In the genomic region with DNA sequence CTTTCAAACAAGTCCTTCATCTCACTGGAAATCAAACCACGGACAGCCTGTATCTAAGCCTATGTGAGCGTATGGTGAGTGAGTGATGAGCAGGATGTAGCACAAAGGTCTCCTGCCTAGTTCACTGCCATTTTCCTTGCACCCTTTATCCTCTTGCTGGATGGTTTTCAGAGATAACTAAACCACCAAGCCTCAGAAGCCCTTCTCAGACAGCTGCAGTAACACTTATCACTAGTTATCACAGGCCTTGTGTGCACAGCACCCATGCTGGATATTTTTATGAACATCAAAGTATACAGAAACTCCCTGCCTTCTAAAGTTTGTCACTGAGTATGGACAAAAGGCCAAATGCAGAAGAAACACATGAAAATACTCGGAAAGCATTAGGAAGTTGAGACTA, we compare ENCODE assay signal across 1 cellular context.
TF ChIP-seq lines count a peak whose summit lies in the region.

No MANE protein-coding gene starts in this region.

TF ChIP-seq in K562, 482 proteins besides CTCF, POLR2A, EP300 and RAD21 (continued from another document and continues in another):
- TF ChIP-seq, protein P1, sequence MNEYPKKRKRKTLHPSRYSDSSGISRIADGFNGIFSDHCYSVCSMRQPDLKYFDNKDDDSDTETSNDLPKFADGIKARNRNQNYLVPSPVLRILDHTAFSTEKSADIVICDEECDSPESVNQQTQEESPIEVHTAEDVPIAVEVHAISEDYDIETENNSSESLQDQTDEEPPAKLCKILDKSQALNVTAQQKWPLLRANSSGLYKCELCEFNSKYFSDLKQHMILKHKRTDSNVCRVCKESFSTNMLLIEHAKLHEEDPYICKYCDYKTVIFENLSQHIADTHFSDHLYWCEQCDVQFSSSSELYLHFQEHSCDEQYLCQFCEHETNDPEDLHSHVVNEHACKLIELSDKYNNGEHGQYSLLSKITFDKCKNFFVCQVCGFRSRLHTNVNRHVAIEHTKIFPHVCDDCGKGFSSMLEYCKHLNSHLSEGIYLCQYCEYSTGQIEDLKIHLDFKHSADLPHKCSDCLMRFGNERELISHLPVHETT (CRISPR knock-in tag; conservative IDR thresholded peaks at IDR 0.05 in 1 of 2, IDR thresholded peaks at IDR 0.05 in 1 of 2) = 0 out of 4 replicates have a peak, but pooled peaks of 1 of the 2 experiments have one; percentile 29
- TF ChIP-seq ZNF311 (CRISPR knock-in tag; IDR thresholded peaks at IDR 0.05) = peak; percentile 81
- TF ChIP-seq, protein P2, sequence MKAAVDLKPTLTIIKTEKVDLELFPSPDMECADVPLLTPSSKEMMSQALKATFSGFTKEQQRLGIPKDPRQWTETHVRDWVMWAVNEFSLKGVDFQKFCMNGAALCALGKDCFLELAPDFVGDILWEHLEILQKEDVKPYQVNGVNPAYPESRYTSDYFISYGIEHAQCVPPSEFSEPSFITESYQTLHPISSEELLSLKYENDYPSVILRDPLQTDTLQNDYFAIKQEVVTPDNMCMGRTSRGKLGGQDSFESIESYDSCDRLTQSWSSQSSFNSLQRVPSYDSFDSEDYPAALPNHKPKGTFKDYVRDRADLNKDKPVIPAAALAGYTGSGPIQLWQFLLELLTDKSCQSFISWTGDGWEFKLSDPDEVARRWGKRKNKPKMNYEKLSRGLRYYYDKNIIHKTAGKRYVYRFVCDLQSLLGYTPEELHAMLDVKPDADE (conservative IDR thresholded peaks at IDR 0.05; ENCODE audit: control insufficient read depth, low read depth, low read length) = no peak
- TF ChIP-seq, protein P3, sequence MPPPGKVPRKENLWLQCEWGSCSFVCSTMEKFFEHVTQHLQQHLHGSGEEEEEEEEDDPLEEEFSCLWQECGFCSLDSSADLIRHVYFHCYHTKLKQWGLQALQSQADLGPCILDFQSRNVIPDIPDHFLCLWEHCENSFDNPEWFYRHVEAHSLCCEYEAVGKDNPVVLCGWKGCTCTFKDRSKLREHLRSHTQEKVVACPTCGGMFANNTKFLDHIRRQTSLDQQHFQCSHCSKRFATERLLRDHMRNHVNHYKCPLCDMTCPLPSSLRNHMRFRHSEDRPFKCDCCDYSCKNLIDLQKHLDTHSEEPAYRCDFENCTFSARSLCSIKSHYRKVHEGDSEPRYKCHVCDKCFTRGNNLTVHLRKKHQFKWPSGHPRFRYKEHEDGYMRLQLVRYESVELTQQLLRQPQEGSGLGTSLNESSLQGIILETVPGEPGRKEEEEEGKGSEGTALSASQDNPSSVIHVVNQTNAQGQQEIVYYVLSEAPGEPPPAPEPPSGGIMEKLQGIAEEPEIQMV (tag; conservative IDR thresholded peaks at IDR 0.05; ENCODE audit: low read depth) = no peak
- TF ChIP-seq, protein P4, sequence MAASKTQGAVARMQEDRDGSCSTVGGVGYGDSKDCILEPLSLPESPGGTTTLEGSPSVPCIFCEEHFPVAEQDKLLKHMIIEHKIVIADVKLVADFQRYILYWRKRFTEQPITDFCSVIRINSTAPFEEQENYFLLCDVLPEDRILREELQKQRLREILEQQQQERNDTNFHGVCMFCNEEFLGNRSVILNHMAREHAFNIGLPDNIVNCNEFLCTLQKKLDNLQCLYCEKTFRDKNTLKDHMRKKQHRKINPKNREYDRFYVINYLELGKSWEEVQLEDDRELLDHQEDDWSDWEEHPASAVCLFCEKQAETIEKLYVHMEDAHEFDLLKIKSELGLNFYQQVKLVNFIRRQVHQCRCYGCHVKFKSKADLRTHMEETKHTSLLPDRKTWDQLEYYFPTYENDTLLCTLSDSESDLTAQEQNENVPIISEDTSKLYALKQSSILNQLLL (CRISPR knock-in tag; IDR thresholded peaks at IDR 0.05; ENCODE audit: borderline replicate concordance) = no peak
- TF ChIP-seq ZEB2 (IDR thresholded peaks at IDR 0.05) = peak; percentile 47; the same call in 1 of the 2 replicates
- TF ChIP-seq, protein P5, sequence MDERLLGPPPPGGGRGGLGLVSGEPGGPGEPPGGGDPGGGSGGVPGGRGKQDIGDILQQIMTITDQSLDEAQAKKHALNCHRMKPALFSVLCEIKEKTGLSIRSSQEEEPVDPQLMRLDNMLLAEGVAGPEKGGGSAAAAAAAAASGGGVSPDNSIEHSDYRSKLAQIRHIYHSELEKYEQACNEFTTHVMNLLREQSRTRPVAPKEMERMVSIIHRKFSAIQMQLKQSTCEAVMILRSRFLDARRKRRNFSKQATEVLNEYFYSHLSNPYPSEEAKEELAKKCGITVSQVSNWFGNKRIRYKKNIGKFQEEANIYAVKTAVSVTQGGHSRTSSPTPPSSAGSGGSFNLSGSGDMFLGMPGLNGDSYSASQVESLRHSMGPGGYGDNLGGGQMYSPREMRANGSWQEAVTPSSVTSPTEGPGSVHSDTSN (CRISPR knock-in tag; IDR thresholded peaks at IDR 0.05; ENCODE audit: low read depth) = no peak
- TF ChIP-seq, protein P5 (tag; conservative IDR thresholded peaks at IDR 0.05; ENCODE audit: low read depth) = no peak
- TF ChIP-seq MTA2 (IDR thresholded peaks at IDR 0.05; ENCODE audit: low read depth) = peak; percentile 93
- no peak for TF ChIP-seq RBM22 (IDR thresholded peaks at IDR 0.05; ENCODE audit: low read depth, low read length, poor library complexity, severe bottlenecking)
- TF ChIP-seq GABPB2 (CRISPR knock-in tag; conservative IDR thresholded peaks at IDR 0.05) = no peak
- TF ChIP-seq TCF3 (CRISPR knock-in tag; IDR thresholded peaks at IDR 0.05) = peak; percentile 99
- no peak for TF ChIP-seq ESRRB (CRISPR knock-in tag; IDR thresholded peaks at IDR 0.05; ENCODE audit: borderline replicate concordance)
- peak; percentile 68; the same call in 1 of the 2 replicates for TF ChIP-seq ELF4 (CRISPR knock-in tag; IDR thresholded peaks at IDR 0.05)
- no peak for TF ChIP-seq GTF2A2 (tag; IDR thresholded peaks at IDR 0.05)
- TF ChIP-seq CTBP1 (IDR thresholded peaks at IDR 0.05; ENCODE audit: borderline replicate concordance) = peak; percentile 97
- no peak for TF ChIP-seq TSC22D4 (tag; IDR thresholded peaks at IDR 0.05)
- TF ChIP-seq ZNF431 (CRISPR knock-in tag; IDR thresholded peaks at IDR 0.05) = no peak
- TF ChIP-seq, protein P6, sequence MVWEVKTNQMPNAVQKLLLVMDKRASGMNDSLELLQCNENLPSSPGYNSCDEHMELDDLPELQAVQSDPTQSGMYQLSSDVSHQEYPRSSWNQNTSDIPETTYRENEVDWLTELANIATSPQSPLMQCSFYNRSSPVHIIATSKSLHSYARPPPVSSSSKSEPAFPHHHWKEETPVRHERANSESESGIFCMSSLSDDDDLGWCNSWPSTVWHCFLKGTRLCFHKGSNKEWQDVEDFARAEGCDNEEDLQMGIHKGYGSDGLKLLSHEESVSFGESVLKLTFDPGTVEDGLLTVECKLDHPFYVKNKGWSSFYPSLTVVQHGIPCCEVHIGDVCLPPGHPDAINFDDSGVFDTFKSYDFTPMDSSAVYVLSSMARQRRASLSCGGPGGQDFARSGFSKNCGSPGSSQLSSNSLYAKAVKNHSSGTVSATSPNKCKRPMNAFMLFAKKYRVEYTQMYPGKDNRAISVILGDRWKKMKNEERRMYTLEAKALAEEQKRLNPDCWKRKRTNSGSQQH (CRISPR knock-in tag; IDR thresholded peaks at IDR 0.05) = no peak
- TF ChIP-seq ZNF3 (CRISPR knock-in tag; IDR thresholded peaks at IDR 0.05) = no peak
- TF ChIP-seq FOSL1 (tag; conservative IDR thresholded peaks at IDR 0.05) = peak; percentile 39; the same call in 1 of the 2 replicates
- TF ChIP-seq, protein P7, sequence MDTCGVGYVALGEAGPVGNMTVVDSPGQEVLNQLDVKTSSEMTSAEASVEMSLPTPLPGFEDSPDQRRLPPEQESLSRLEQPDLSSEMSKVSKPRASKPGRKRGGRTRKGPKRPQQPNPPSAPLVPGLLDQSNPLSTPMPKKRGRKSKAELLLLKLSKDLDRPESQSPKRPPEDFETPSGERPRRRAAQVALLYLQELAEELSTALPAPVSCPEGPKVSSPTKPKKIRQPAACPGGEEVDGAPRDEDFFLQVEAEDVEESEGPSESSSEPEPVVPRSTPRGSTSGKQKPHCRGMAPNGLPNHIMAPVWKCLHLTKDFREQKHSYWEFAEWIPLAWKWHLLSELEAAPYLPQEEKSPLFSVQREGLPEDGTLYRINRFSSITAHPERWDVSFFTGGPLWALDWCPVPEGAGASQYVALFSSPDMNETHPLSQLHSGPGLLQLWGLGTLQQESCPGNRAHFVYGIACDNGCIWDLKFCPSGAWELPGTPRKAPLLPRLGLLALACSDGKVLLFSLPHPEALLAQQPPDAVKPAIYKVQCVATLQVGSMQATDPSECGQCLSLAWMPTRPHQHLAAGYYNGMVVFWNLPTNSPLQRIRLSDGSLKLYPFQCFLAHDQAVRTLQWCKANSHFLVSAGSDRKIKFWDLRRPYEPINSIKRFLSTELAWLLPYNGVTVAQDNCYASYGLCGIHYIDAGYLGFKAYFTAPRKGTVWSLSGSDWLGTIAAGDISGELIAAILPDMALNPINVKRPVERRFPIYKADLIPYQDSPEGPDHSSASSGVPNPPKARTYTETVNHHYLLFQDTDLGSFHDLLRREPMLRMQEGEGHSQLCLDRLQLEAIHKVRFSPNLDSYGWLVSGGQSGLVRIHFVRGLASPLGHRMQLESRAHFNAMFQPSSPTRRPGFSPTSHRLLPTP (IDR thresholded peaks at IDR 0.05; ENCODE audit: borderline replicate concordance, extremely low read depth, insufficient read length) = no peak
- no peak for TF ChIP-seq ZNF184 (CRISPR knock-in tag; IDR thresholded peaks at IDR 0.05)
- peak; percentile 83 for TF ChIP-seq SMAD4 (CRISPR knock-in tag; conservative IDR thresholded peaks at IDR 0.05)
- TF ChIP-seq, protein P8, sequence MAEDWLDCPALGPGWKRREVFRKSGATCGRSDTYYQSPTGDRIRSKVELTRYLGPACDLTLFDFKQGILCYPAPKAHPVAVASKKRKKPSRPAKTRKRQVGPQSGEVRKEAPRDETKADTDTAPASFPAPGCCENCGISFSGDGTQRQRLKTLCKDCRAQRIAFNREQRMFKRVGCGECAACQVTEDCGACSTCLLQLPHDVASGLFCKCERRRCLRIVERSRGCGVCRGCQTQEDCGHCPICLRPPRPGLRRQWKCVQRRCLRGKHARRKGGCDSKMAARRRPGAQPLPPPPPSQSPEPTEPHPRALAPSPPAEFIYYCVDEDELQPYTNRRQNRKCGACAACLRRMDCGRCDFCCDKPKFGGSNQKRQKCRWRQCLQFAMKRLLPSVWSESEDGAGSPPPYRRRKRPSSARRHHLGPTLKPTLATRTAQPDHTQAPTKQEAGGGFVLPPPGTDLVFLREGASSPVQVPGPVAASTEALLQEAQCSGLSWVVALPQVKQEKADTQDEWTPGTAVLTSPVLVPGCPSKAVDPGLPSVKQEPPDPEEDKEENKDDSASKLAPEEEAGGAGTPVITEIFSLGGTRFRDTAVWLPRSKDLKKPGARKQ (CRISPR knock-in tag; IDR thresholded peaks at IDR 0.05) = no peak
- peak; percentile 97 for TF ChIP-seq PML (IDR thresholded peaks at IDR 0.05; ENCODE audit: low read length)
- no peak for TF ChIP-seq ZNF282 (CRISPR knock-in tag; IDR thresholded peaks at IDR 0.05)
- TF ChIP-seq, protein P9, sequence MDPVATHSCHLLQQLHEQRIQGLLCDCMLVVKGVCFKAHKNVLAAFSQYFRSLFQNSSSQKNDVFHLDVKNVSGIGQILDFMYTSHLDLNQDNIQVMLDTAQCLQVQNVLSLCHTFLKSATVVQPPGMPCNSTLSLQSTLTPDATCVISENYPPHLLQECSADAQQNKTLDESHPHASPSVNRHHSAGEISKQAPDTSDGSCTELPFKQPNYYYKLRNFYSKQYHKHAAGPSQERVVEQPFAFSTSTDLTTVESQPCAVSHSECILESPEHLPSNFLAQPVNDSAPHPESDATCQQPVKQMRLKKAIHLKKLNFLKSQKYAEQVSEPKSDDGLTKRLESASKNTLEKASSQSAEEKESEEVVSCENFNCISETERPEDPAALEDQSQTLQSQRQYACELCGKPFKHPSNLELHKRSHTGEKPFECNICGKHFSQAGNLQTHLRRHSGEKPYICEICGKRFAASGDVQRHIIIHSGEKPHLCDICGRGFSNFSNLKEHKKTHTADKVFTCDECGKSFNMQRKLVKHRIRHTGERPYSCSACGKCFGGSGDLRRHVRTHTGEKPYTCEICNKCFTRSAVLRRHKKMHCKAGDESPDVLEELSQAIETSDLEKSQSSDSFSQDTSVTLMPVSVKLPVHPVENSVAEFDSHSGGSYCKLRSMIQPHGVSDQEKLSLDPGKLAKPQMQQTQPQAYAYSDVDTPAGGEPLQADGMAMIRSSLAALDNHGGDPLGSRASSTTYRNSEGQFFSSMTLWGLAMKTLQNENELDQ (CRISPR knock-in tag; IDR thresholded peaks at IDR 0.05; ENCODE audit: borderline replicate concordance) = no peak
- peak in 1 of 2 experiments; percentile 66; a peak in 2 of 4 replicates for TF ChIP-seq HDAC1 (IDR thresholded peaks at IDR 0.05)
- TF ChIP-seq, protein P10, sequence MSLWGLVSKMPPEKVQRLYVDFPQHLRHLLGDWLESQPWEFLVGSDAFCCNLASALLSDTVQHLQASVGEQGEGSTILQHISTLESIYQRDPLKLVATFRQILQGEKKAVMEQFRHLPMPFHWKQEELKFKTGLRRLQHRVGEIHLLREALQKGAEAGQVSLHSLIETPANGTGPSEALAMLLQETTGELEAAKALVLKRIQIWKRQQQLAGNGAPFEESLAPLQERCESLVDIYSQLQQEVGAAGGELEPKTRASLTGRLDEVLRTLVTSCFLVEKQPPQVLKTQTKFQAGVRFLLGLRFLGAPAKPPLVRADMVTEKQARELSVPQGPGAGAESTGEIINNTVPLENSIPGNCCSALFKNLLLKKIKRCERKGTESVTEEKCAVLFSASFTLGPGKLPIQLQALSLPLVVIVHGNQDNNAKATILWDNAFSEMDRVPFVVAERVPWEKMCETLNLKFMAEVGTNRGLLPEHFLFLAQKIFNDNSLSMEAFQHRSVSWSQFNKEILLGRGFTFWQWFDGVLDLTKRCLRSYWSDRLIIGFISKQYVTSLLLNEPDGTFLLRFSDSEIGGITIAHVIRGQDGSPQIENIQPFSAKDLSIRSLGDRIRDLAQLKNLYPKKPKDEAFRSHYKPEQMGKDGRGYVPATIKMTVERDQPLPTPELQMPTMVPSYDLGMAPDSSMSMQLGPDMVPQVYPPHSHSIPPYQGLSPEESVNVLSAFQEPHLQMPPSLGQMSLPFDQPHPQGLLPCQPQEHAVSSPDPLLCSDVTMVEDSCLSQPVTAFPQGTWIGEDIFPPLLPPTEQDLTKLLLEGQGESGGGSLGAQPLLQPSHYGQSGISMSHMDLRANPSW (CRISPR knock-in tag; IDR thresholded peaks at IDR 0.05) = no peak
- TF ChIP-seq, protein P11, sequence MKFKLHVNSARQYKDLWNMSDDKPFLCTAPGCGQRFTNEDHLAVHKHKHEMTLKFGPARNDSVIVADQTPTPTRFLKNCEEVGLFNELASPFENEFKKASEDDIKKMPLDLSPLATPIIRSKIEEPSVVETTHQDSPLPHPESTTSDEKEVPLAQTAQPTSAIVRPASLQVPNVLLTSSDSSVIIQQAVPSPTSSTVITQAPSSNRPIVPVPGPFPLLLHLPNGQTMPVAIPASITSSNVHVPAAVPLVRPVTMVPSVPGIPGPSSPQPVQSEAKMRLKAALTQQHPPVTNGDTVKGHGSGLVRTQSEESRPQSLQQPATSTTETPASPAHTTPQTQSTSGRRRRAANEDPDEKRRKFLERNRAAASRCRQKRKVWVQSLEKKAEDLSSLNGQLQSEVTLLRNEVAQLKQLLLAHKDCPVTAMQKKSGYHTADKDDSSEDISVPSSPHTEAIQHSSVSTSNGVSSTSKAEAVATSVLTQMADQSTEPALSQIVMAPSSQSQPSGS (CRISPR knock-in tag; IDR thresholded peaks at IDR 0.05) = no peak
- no peak for TF ChIP-seq PRPF4 (IDR thresholded peaks at IDR 0.05; ENCODE audit: insufficient read depth, low read depth, low read length, poor library complexity, severe bottlenecking)
